Comparison of ENCODE assay signal across 11 cellular contexts in the genomic region with DNA sequence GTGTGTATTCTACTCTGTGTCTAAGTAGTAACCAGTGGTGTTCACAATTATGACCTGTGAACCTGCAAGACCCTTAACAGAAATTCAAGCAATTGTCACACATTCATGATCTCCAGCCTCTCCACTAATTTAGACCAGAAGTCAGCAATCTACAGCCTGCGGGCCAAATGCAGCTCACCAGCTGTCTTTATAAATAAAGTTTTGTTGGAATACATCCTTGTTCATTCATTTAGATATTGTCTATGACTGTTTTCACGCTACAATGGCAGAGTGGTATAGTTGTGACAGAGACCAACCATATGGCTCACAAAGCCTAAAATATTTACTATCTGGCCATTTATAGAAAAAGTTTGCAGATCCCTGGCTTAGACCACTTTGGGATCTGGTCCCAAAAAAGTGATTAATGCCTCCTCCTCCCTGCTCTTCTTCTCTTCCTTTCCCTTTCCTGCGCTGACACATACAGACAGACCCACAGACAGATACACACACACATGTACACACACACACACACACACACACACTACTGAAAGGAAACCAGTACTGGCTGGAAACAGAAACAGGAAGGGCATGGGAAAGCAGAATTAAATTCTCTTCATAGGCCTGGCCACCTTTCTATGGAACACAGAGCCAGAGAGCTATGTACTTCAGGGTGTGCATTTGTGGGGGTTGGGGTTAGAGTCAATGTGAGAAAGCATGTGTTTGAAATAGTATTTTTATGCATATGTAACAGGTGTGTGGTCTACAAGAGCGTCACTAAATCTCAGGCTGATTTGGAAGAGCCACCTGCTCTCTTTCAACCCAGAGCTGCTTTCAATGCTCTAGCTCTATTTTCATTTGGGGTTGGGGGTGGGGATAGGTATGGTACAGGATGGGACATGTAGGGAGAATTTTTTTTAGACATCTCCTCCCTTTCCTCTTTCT. TPM values are rescaled to one million over a fixed set of nuclear protein-coding genes. Genes with fewer than 3 reads are reported as not detected.
DNase-seq lines count a peak whose midpoint lies in the region; ATAC-seq and TF ChIP-seq lines count a peak whose summit lies in the region.
"Had no signal": no experiment of that assay in that cellular context is flagged by ENCODE, and none has a peak within 500 bp of the region (broad histone marks: within the 10 kb centered on the region; RNA-seq: fewer than 3 reads in every experiment).

No MANE protein-coding gene starts in this region.

- TF ChIP-seq CTCF in GM13976 (IDR thresholded peaks at IDR 0.05; ENCODE audit: borderline replicate concordance, control extremely low read depth, extremely low read depth, insufficient read depth, missing control alignments), result no peak
- no peak for TF ChIP-seq CTCF in neural progenitor cell (IDR thresholded peaks at IDR 0.05)

- H3K4me2 ChIP-seq in neural progenitor cell, result no peak overlapping the region

- H3K9ac ChIP-seq in neural progenitor cell, result no peak overlapping the region

- H3K4me1 Mint-ChIP-seq in T-helper 2 cell treated with Interferon-gamma antibody and Interleukin-4, amounts not matched to agents 5 μg/mL and 100 μg/mL, for 36 hours (ENCODE audit: low read depth), result peaks cover 9% of the 10 kb centered on the region
- no peaks in the 10 kb centered on the region for H3K4me1 Mint-ChIP-seq in neural progenitor cell

- H2AFZ ChIP-seq in neural progenitor cell (replicated peaks), result no peak overlapping the region

- no peak overlapping the region for H3K4me3 Mint-ChIP-seq in T-helper 2 cell treated with Interferon-gamma antibody and Interleukin-4, amounts not matched to agents 5 μg/mL and 100 μg/mL, for 36 hours
- H3K4me3 Mint-ChIP-seq in neural progenitor cell, result no peak overlapping the region
- H3K4me3 Mint-ChIP-seq: CD14-positive monocyte; naive thymus-derived CD4-positive, alpha-beta T cell had no signal

- no peaks in the 10 kb centered on the region for H3K27me3 Mint-ChIP-seq in T-helper 2 cell treated with Interferon-gamma antibody and Interleukin-4, amounts not matched to agents 5 μg/mL and 100 μg/mL, for 36 hours (ENCODE audit: low read depth)
- no peaks in the 10 kb centered on the region for H3K27me3 Mint-ChIP-seq in neural progenitor cell (ENCODE audit: insufficient read depth, low read depth)
- H3K27me3 Mint-ChIP-seq: naive thymus-derived CD4-positive, alpha-beta T cell had no signal

- DNase-seq in GM13976 (ENCODE audit: low spot score), result peak; percentile 3
- no peak for DNase-seq in T-helper 2 cell treated with Interferon-gamma antibody and Interleukin-4, amounts not matched to agents 5 μg/mL and 100 μg/mL, for 36 hours (ENCODE audit: low spot score)
- DNase-seq in neural progenitor cell (ENCODE audit: low spot score), result no peak
- no peak for DNase-seq in Ammon's horn (ENCODE audit: low spot score)
- DNase-seq in activated CD4-positive, alpha-beta T cell treated with anti-CD3 and anti-CD28 coated beads, Interleukin-2, amount 50 U/mL, for 48 hours, result no peak
- no peak for DNase-seq in LoVo (ENCODE audit: low spot score)
- DNase-seq: naive thymus-derived CD4-positive, alpha-beta T cell had no signal

- H3K4me3 ChIP-seq in neural progenitor cell, result no peak overlapping the region
- H3K4me3 ChIP-seq: cardiac muscle cell had no signal

- peak overlapping the region; percentile 31 for H3K27ac Mint-ChIP-seq in T-helper 2 cell treated with Interferon-gamma antibody and Interleukin-4, amounts not matched to agents 5 μg/mL and 100 μg/mL, for 36 hours
- H3K27ac Mint-ChIP-seq in neural progenitor cell, result no peak overlapping the region

- no peaks in the 10 kb centered on the region for H3K9me3 ChIP-seq in neural progenitor cell (ENCODE audit: low read depth)

- no peaks in the 10 kb centered on the region for H3F3A ChIP-seq in neural progenitor cell (ENCODE audit: low read depth)

- in situ Hi-C loops in GM13976 (cut with MboI; ENCODE audit: low sequenced_read_pairs, unreplicated experiment), result no loop called here

- ATAC-seq in GM21360 (IDR thresholded peaks at IDR 0.05; ENCODE audit: unreplicated experiment) (peak; percentile 84), HG03135 (IDR thresholded peaks at IDR 0.05; ENCODE audit: unreplicated experiment) (peak; percentile 78)
- ATAC-seq: naive thymus-derived CD4-positive, alpha-beta T cell had no signal

- no peak overlapping the region for H3K27ac ChIP-seq in neural progenitor cell
- H3K27ac ChIP-seq: cardiac muscle cell had no signal

- H3K4me1 ChIP-seq in neural progenitor cell, result no peaks in the 10 kb centered on the region

- no peaks in the 10 kb centered on the region for H3K36me3 Mint-ChIP-seq in T-helper 2 cell treated with Interferon-gamma antibody and Interleukin-4, amounts not matched to agents 5 μg/mL and 100 μg/mL, for 36 hours (ENCODE audit: low read depth)
- no peaks in the 10 kb centered on the region for H3K36me3 Mint-ChIP-seq in neural progenitor cell
- H3K36me3 Mint-ChIP-seq: CD14-positive monocyte; naive thymus-derived CD4-positive, alpha-beta T cell had no signal

- no peaks in the 10 kb centered on the region for H3K27me3 ChIP-seq in neural progenitor cell
- H3K27me3 ChIP-seq: cardiac muscle cell had no signal

- H3K9me3 Mint-ChIP-seq in T-helper 2 cell treated with Interferon-gamma antibody and Interleukin-4, amounts not matched to agents 5 μg/mL and 100 μg/mL, for 36 hours, result no peaks in the 10 kb centered on the region
- peaks cover 4% of the 10 kb centered on the region for H3K9me3 Mint-ChIP-seq in neural progenitor cell

- no peaks in the 10 kb centered on the region for H3K79me2 ChIP-seq in neural progenitor cell (ENCODE audit: low read depth)

- H3K36me3 ChIP-seq in neural progenitor cell, result no peaks in the 10 kb centered on the region
- H3K36me3 ChIP-seq: cardiac muscle cell had no signal

- no peaks in the 10 kb centered on the region for H4K20me1 ChIP-seq in neural progenitor cell (ENCODE audit: low read depth)

RNA-seq across cellular contexts. Expression of a gene that starts 49.7 kb away (rescaled TPM):
- 15.5 and 23.9 TPM in 2 replicates for total RNA-seq in neural progenitor cell (ENCODE audit: low replicate concordance)
